Comparison of ENCODE assay signal across 8 cellular contexts in genomic region chr11:66592457-66593302, GRCh38. TPM values are rescaled to one million over a fixed set of nuclear protein-coding genes. Genes with fewer than 3 reads are reported as not detected.
DNase-seq lines count a peak whose midpoint lies in the region; ATAC-seq, FAIRE-seq and TF ChIP-seq lines count a peak whose summit lies in the region.

Gene CCDC87, minus strand, starts transcription at chr11:66593063. Its CDS starts 48 bp downstream, at chr11:66593015.
Gene CCS, plus strand, starts transcription at chr11:66593185. Its CDS starts 77 bp downstream, at chr11:66593262.

- DNase-seq in AG08396 (ENCODE audit: low spot score) (peak; percentile 100), NCI-H2196 (lab: John Stamatoyannopoulos, UW; ENCODE audit: unreplicated experiment) (peak; percentile 96), bronchial epithelial cell (ENCODE audit: low read depth) (peak; percentile 88), iris pigment epithelial cell (ENCODE audit: low read depth) (peak; percentile 92)
- DNase-seq in stimulated activated CD4-positive, alpha-beta T cell treated with anti-CD3 and anti-CD28 coated beads, Interleukin-12 subunit alpha, Interleukin-12 subunit beta, amount 100 ng/mL, for 4 hours, result peak; percentile 99

- TF ChIP-seq CTCF in WI38 (IDR thresholded peaks at IDR 0.05; ENCODE audit: low read depth, low read length) (peak; percentile 56), bronchial epithelial cell (IDR thresholded peaks at IDR 0.05; ENCODE audit: insufficient read depth, low read length, severe bottlenecking) (peak; percentile 81)

- no peaks in the 10 kb centered on the region for H3K27me3 ChIP-seq in bronchial epithelial cell (ENCODE audit: control insufficient read depth, insufficient read depth, low read length)

- ATAC-seq in GM18873 (IDR thresholded peaks at IDR 0.05; ENCODE audit: low FRiP score, unreplicated experiment) (peak; percentile 64), HG03135 (IDR thresholded peaks at IDR 0.05; ENCODE audit: unreplicated experiment) (peak; percentile 87)

- H3K36me3 ChIP-seq in bronchial epithelial cell (ENCODE audit: control insufficient read depth, insufficient read depth, low read length), result no peaks in the 10 kb centered on the region

- H3K4me3 ChIP-seq in WI38 (ENCODE audit: low read depth, low read length), result peak within 1 kb of the TSS; percentile 89
- H3K4me3 ChIP-seq in bronchial epithelial cell (ENCODE audit: low read depth, low read length), result peak within 1 kb of the TSS; percentile 53

- FAIRE-seq in bronchial epithelial cell (lab: Jason Lieb, UNC), result no peak

RNA-seq across cellular contexts. Expression of gene CCDC87, which starts in this region (rescaled TPM):
- total RNA-seq in bronchial epithelial cell, result under 0.01 TPM in 2 replicates

RNA-seq across cellular contexts. Expression of gene CCS, which starts in this region (rescaled TPM):
- total RNA-seq in bronchial epithelial cell, result 29.3 and 30.3 TPM in 2 replicates

Comparison
In these comparisons a context has a peak if more than half of its experiments do, and no peak if none do; other contexts are left out.
1. Peak in every context shown above with its lines: DNase-seq, ATAC-seq and H3K4me3 ChIP-seq.